ENCODE assay signal across 21 cellular contexts in the genomic region with DNA sequence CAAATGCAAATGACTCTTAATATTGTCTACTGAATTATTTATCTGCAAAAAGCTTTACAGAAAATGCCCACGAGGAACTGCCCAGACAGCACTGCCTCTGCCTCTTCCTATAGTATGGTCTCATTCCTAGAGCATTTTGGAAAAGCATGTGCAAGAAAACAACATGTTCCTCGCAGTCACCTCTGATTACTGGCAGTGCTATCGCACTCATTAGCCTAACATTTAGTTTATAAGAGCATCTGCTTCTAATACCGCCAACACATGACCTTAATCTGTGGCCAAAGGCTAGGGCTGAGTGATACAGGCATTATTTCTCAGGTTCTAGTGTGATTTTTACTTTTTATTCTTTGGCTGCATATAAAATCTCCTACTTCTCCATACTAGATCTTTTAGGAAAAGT.
DNase-seq lines count a peak whose midpoint lies in the region; ATAC-seq and TF ChIP-seq lines count a peak whose summit lies in the region.
"Had no signal": no experiment of that assay in that cellular context is flagged by ENCODE, and none has a peak within 500 bp of the region (broad histone marks: within the 10 kb centered on the region; RNA-seq: fewer than 3 reads in every experiment).

No MANE protein-coding gene starts in this region.

- H3K4me3 ChIP-seq in AG10803 (ENCODE audit: low read length) (no peak overlapping the region), WERI-Rb-1 (ENCODE audit: low read depth, low read length) (no peak overlapping the region), left ventricle myocardium inferior (no peak overlapping the region), gastroesophageal sphincter (no peak overlapping the region)
- H3K4me3 ChIP-seq: GM12878, HAP-1 had no signal

- H3K4me1 ChIP-seq in left ventricle myocardium inferior (peaks cover 24% of the 10 kb centered on the region), gastroesophageal sphincter (no peaks in the 10 kb centered on the region)

- H3K9me3 ChIP-seq in WERI-Rb-1 (ENCODE audit: severe bottlenecking) (no peaks in the 10 kb centered on the region), left ventricle myocardium inferior (replicated peaks) (no peaks in the 10 kb centered on the region), gastroesophageal sphincter (no peaks in the 10 kb centered on the region)
- H3K9me3 ChIP-seq: HAP-1 had no signal

- H3K36me3 ChIP-seq in WERI-Rb-1 (no peaks in the 10 kb centered on the region), left ventricle myocardium inferior (no peaks in the 10 kb centered on the region), gastroesophageal sphincter (peaks cover 0 to 7% of the 10 kb centered on the region in 2 donors)
- H3K36me3 ChIP-seq: HAP-1 had no signal

- H3K27ac ChIP-seq in C4-2B (peak overlapping the region; percentile 42; the same call in 1 of the 2 replicates), WERI-Rb-1 (no peak overlapping the region), left ventricle myocardium inferior (replicated peaks) (peak overlapping the region; percentile 3), gastroesophageal sphincter (no peak overlapping the region)
- H3K27ac ChIP-seq: KMS-11 had no signal

- DNase-seq in AG10803 (ENCODE audit: low read depth) (peak; percentile 12), WERI-Rb-1 (peak; percentile 11), left ventricle myocardium inferior (no peak)
- no peak for DNase-seq in activated CD8-positive, alpha-beta memory T cell treated with anti-CD3 and anti-CD28 coated beads, Interleukin-2, amount 50 U/mL, for 4 hours
- DNase-seq: ACHN; CD4-positive, CD25-positive, alpha-beta regulatory T cell; COR-L47; DMS153; GF-D8; NCI-H1436; NCI-H1930; NCI-H345; NCI-H526; NK-92 treated with Interleukin-12 subunit alpha and Interleukin-12 subunit beta, amount 100 ng/mL, for 24 hours; SHP77 treated with DMSO at 0.1 percent for 48 hours had no signal

- no peak for TF ChIP-seq EP300 in gastroesophageal sphincter (IDR thresholded peaks at IDR 0.05)

- WGBS in gastroesophageal sphincter (ENCODE audit: low coverage in 1 of 2), 2 donors: 70 to 78% methylated on average over 2 to 4 of the region's 4 CpGs

- no peak for ATAC-seq in gastroesophageal sphincter
- no peak for ATAC-seq in esophagus mucosa
- ATAC-seq: GM12878 had no signal

- no peaks in the 10 kb centered on the region for H3K27me3 ChIP-seq in WERI-Rb-1 (ENCODE audit: insufficient read depth, low read depth, severe bottlenecking)
- no peaks in the 10 kb centered on the region for H3K27me3 ChIP-seq in left ventricle myocardium inferior (ENCODE audit: low read depth)
- no peaks in the 10 kb centered on the region for H3K27me3 ChIP-seq in gastroesophageal sphincter

- TF ChIP-seq POLR2A in gastroesophageal sphincter (IDR thresholded peaks at IDR 0.05): no peak

- TF ChIP-seq CTCF in AG10803 (conservative IDR thresholded peaks at IDR 0.05; ENCODE audit: low read length) (no peak), C4-2B (conservative IDR thresholded peaks at IDR 0.05) (no peak), WERI-Rb-1 (IDR thresholded peaks at IDR 0.05; ENCODE audit: low read depth, low read length) (no peak), left ventricle myocardium inferior (IDR thresholded peaks at IDR 0.05; ENCODE audit: borderline replicate concordance) (no peak), gastroesophageal sphincter (IDR thresholded peaks at IDR 0.05) (no peak)

- intact Hi-C loops in left ventricle myocardium inferior (cut with micrococcal nuclease): no loop called here

Comparison
In these comparisons a context has a peak if more than half of its experiments do, and no peak if none do; other contexts are left out.
1. DNase-seq: peak in AG10803 (single experiment) and WERI-Rb-1 (single experiment); none in left ventricle myocardium inferior (single experiment) and activated CD8-positive, alpha-beta memory T cell treated with anti-CD3 and anti-CD28 coated beads, Interleukin-2, amount 50 U/mL, for 4 hours (single experiment).
2. H3K27ac ChIP-seq: peak in C4-2B (single experiment) and left ventricle myocardium inferior (single experiment); none in WERI-Rb-1 (single experiment) and gastroesophageal sphincter (0 of 4).